Comparison of ENCODE assay signal across 6 cellular contexts in genomic region chr4:138943893-138944292, GRCh38.
"Had no signal": no experiment of that assay in that cellular context is flagged by ENCODE, and none has a peak within 500 bp of the region (broad histone marks: within the 10 kb centered on the region; RNA-seq: fewer than 3 reads in every experiment).

No MANE protein-coding gene starts in this region.

- H3K4me3 ChIP-seq: GM23338, K562 had no signal

- DNase-seq: H9, HCEC 1CT, IMR-90, KG1 had no signal

- ATAC-seq: GM23338, K562 had no signal
